30 cellular contexts compared by ENCODE assay signal in the genomic region with DNA sequence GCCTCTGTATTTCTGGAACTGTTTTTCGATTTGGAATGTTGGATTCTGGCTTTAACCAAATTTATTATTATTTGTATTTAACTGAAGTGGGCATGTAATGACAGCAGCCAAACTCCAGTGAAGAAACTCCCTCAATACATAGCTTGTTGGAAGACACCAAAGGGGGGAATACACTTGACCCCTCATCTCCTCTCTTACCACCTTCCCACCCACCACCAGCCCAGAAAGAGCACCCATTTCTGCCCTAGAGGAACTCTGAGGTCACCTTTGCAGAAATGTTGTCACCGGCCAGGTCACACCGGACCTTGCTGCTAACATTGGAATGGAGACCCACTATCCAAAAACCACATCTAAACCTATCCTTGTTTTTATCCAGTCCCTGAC. TPM values are rescaled to one million over a fixed set of nuclear protein-coding genes. Genes with fewer than 3 reads are reported as not detected.
"Had no signal": no experiment of that assay in that cellular context is flagged by ENCODE, and none has a peak within 500 bp of the region (broad histone marks: within the 10 kb centered on the region; RNA-seq: fewer than 3 reads in every experiment).

No MANE protein-coding gene starts in this region.

- ATAC-seq: body of pancreas; left colon; stimulated activated memory B cell treated with anti-CD40 and anti-IgM and Interleukin-4, amounts not matched to agents 10 μg/mL and 1 μg/mL and 100 μg/mL, for 72 hours; upper lobe of right lung had no signal

- DNase-seq: activated CD4-positive, alpha-beta T cell treated with anti-CD3 and anti-CD28 coated beads, Interleukin-2, amount 50 U/mL, for 4 hours; activated CD4-positive, CD25-positive, alpha-beta regulatory T cell treated with anti-CD3 and anti-CD28 coated beads, Interleukin-2, amount 50 U/mL, for 72 hours; activated effector memory CD4-positive, alpha-beta T cell treated with anti-CD3 and anti-CD28 coated beads, Interleukin-2, amount 50 U/mL, for 16 hours; activated naive CD8-positive, alpha-beta T cell treated with anti-CD3 and anti-CD28 coated beads for 36 hours; activated T-cell treated with anti-CD3 and anti-CD28 coated beads, Interleukin-2, amount 50 U/mL, for 1 hour; aorta; body of pancreas; cerebellar nuclear complex; effector memory CD8-positive, alpha-beta T cell; erythroblast; hippocampal formation; immature natural killer cell; kidney; left colon; midbrain; natural killer cell; stimulated activated CD4-positive, alpha-beta T cell treated with anti-CD3 and anti-CD28 coated beads, Interleukin-4, amount 100 ng/mL, for 4 hours; stimulated activated CD8-positive, alpha-beta memory T cell treated with anti-CD3 and anti-CD28 coated beads, Interleukin-4, amount 100 ng/mL, for 48 hours; stomach; tibial artery; upper lobe of right lung; WERI-Rb-1 had no signal

- H3K27me3 ChIP-seq: adrenal gland, body of pancreas, cardiac muscle cell, right atrium auricular region, stomach, tibial artery, upper lobe of right lung had no signal

- H3K27me3 Mint-ChIP-seq: activated naive CD8-positive, alpha-beta T cell treated with anti-CD3 and anti-CD28 coated beads for 36 hours; stimulated activated memory B cell treated with anti-CD40 and anti-IgM and Interleukin-4, amounts not matched to agents 10 μg/mL and 1 μg/mL and 100 μg/mL, for 72 hours had no signal

- H3K9me3 ChIP-seq: adrenal gland, body of pancreas, right atrium auricular region, stomach, tibial artery, upper lobe of right lung had no signal

- H3K4me2 ChIP-seq: smooth muscle cell had no signal

- H3K4me1 Mint-ChIP-seq: stimulated activated memory B cell treated with anti-CD40 and anti-IgM and Interleukin-4, amounts not matched to agents 10 μg/mL and 1 μg/mL and 100 μg/mL, for 72 hours had no signal

- H3K27ac Mint-ChIP-seq: activated naive CD4-positive, alpha-beta T cell treated with anti-CD3 and anti-CD28 coated beads for 36 hours; activated naive CD8-positive, alpha-beta T cell treated with anti-CD3 and anti-CD28 coated beads for 36 hours; activated T-helper 1 cell treated with anti-CD3 and anti-CD28 coated beads, Interleukin-12 subunit alpha, Interleukin-12 subunit beta, Interleukin-2, Interleukin-4 antibody, amounts not matched to agents 30 ng/mL and 10 ng/mL and 1 ng/mL, durations not matched to agents 14 hours and 24 hours and 36 hours; immature natural killer cell; natural killer cell; stimulated activated memory B cell treated with anti-CD40 and anti-IgM and Interleukin-4, amounts not matched to agents 10 μg/mL and 1 μg/mL and 100 μg/mL, for 72 hours had no signal

- H3K4me3 Mint-ChIP-seq: activated naive CD4-positive, alpha-beta T cell treated with anti-CD3 and anti-CD28 coated beads for 36 hours; activated naive CD8-positive, alpha-beta T cell treated with anti-CD3 and anti-CD28 coated beads for 36 hours; activated T-helper 1 cell treated with anti-CD3 and anti-CD28 coated beads, Interleukin-12 subunit alpha, Interleukin-12 subunit beta, Interleukin-2, Interleukin-4 antibody, amounts not matched to agents 30 ng/mL and 10 ng/mL and 1 ng/mL, durations not matched to agents 14 hours and 24 hours and 36 hours; effector memory CD8-positive, alpha-beta T cell; immature natural killer cell; natural killer cell; stimulated activated memory B cell treated with anti-CD40 and anti-IgM and Interleukin-4, amounts not matched to agents 10 μg/mL and 1 μg/mL and 100 μg/mL, for 72 hours had no signal

- H3K4me3 ChIP-seq: adrenal gland, body of pancreas, cardiac muscle cell, coronary artery, right atrium auricular region, smooth muscle cell, stomach, tibial artery, upper lobe of right lung had no signal

- H3K36me3 ChIP-seq: adrenal gland, cardiac muscle cell, right atrium auricular region, stomach, tibial artery, upper lobe of right lung, WERI-Rb-1 had no signal

- H3K9me3 Mint-ChIP-seq: activated naive CD4-positive, alpha-beta T cell treated with anti-CD3 and anti-CD28 coated beads for 36 hours; activated naive CD8-positive, alpha-beta T cell treated with anti-CD3 and anti-CD28 coated beads for 36 hours; activated T-helper 1 cell treated with anti-CD3 and anti-CD28 coated beads, Interleukin-12 subunit alpha, Interleukin-12 subunit beta, Interleukin-2, Interleukin-4 antibody, amounts not matched to agents 30 ng/mL and 10 ng/mL and 1 ng/mL, durations not matched to agents 14 hours and 24 hours and 36 hours; effector memory CD8-positive, alpha-beta T cell; immature natural killer cell; natural killer cell; stimulated activated memory B cell treated with anti-CD40 and anti-IgM and Interleukin-4, amounts not matched to agents 10 μg/mL and 1 μg/mL and 100 μg/mL, for 72 hours had no signal

- H3K36me3 Mint-ChIP-seq: activated naive CD8-positive, alpha-beta T cell treated with anti-CD3 and anti-CD28 coated beads for 36 hours; immature natural killer cell; natural killer cell; stimulated activated memory B cell treated with anti-CD40 and anti-IgM and Interleukin-4, amounts not matched to agents 10 μg/mL and 1 μg/mL and 100 μg/mL, for 72 hours had no signal

- H3K27ac ChIP-seq: adrenal gland, body of pancreas, cardiac muscle cell, coronary artery, right atrium auricular region, stomach, tibial artery, upper lobe of right lung, WERI-Rb-1 had no signal

RNA-seq across cellular contexts. Expression of gene CA12, which starts 58.6 kb away (rescaled TPM):
- total RNA-seq: natural killer cell had no signal
- polyA plus RNA-seq: cardiac muscle cell, immature natural killer cell had no signal
